In genomic region chr1:223754681-223755431, GRCh38 we compare ENCODE assay signal across 2 cellular contexts.
TF ChIP-seq lines count a peak whose summit lies in the region.

No MANE protein-coding gene starts in this region.

TF ChIP-seq in GM23338, 12 proteins besides CTCF, POLR2A, EP300 and RAD21 (continued from another document):
- TF ChIP-seq ZNF331 (CRISPR knock-in tag; IDR thresholded peaks at IDR 0.05; ENCODE audit: low read depth) = no peak
- no peak for TF ChIP-seq EZH2phosphoT487 (IDR thresholded peaks at IDR 0.05; ENCODE audit: unreplicated experiment)
TF ChIP-seq in GM23338: peak in this region for 0.

TF ChIP-seq in IMR-90, 13 proteins besides CTCF, POLR2A, EP300 and RAD21 (continued from another document):
- TF ChIP-seq USF2 (IDR thresholded peaks at IDR 0.05; ENCODE audit: low read depth, low read length) (no peak), RFX5 (IDR thresholded peaks at IDR 0.05; ENCODE audit: low read depth, low read length) (no peak), ELK1 (IDR thresholded peaks at IDR 0.05; ENCODE audit: borderline replicate concordance, low read depth, low read length) (no peak), MAFK (IDR thresholded peaks at IDR 0.05; ENCODE audit: low read depth, low read length) (no peak), CEBPB (IDR thresholded peaks at IDR 0.05; ENCODE audit: low read depth, low read length) (no peak), CHD1 (IDR thresholded peaks at IDR 0.05; ENCODE audit: low read depth, low read length) (no peak), RCOR1 (IDR thresholded peaks at IDR 0.05; ENCODE audit: insufficient replicate concordance, low read length) (no peak), SMC3 (IDR thresholded peaks at IDR 0.05; ENCODE audit: low read depth, low read length) (no peak), MXI1 (IDR thresholded peaks at IDR 0.05; ENCODE audit: borderline replicate concordance, low read depth, low read length) (no peak), MAZ (IDR thresholded peaks at IDR 0.05; ENCODE audit: borderline replicate concordance, low read depth, low read length) (no peak), BHLHE40 (IDR thresholded peaks at IDR 0.05; ENCODE audit: low read depth, low read length) (no peak), FOS (IDR thresholded peaks at IDR 0.05; ENCODE audit: low read depth, low read length) (no peak)
TF ChIP-seq in IMR-90: peak in this region for 0.
